ENCODE assay signal across 1 cellular context in the genomic region with DNA sequence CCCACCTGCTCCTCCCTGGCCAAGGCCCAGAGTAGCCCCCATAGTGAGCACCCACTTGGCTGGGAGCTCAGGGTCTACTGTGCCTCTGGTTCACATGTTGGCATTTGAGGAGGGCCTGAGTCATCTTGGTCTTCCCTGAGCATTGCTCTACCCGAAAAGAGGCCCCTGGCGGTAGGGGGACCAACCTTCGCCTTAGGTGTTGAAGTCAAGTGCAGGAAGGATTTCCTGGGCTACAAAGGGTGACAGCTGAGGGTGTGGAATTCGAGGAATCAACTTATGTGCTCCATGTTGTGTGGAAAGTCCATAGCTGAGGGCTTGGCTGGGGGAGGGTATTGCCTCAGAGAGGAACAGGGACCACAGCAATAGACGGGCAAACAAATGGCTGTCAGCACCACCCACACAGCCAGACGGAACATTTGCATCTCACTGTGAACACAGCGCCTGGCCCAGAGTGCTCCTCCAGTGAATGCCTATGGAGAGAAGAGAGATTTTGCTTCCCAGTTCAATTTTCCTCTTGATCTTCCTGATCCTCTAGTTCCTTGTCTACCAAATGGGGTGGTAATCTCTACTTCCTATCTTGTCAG.
A peak's percentile ranks its signal among the peaks of the same experiment; 100 is the strongest.
TF ChIP-seq lines count a peak whose summit lies in the region.

No MANE protein-coding gene starts in this region.

TF ChIP-seq in HepG2, 621 proteins besides CTCF, POLR2A, EP300 and RAD21 (continues in another document):
- TF ChIP-seq ZNF24 (IDR thresholded peaks at IDR 0.05), result no peak
- no peak for TF ChIP-seq ZFAT (CRISPR knock-in tag; conservative IDR thresholded peaks at IDR 0.05)
- TF ChIP-seq, protein P1, sequence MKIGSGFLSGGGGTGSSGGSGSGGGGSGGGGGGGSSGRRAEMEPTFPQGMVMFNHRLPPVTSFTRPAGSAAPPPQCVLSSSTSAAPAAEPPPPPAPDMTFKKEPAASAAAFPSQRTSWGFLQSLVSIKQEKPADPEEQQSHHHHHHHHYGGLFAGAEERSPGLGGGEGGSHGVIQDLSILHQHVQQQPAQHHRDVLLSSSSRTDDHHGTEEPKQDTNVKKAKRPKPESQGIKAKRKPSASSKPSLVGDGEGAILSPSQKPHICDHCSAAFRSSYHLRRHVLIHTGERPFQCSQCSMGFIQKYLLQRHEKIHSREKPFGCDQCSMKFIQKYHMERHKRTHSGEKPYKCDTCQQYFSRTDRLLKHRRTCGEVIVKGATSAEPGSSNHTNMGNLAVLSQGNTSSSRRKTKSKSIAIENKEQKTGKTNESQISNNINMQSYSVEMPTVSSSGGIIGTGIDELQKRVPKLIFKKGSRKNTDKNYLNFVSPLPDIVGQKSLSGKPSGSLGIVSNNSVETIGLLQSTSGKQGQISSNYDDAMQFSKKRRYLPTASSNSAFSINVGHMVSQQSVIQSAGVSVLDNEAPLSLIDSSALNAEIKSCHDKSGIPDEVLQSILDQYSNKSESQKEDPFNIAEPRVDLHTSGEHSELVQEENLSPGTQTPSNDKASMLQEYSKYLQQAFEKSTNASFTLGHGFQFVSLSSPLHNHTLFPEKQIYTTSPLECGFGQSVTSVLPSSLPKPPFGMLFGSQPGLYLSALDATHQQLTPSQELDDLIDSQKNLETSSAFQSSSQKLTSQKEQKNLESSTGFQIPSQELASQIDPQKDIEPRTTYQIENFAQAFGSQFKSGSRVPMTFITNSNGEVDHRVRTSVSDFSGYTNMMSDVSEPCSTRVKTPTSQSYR (CRISPR knock-in tag; IDR thresholded peaks at IDR 0.05; ENCODE audit: borderline replicate concordance), result 0 out of 2 replicates have a peak, but pooled peaks have one; percentile 26
- 0 out of 2 replicates have a peak, but pooled peaks have one; percentile 8 for TF ChIP-seq FOSL2 (CRISPR knock-in tag; IDR thresholded peaks at IDR 0.05)
- no peak for TF ChIP-seq CHCHD3 (CRISPR knock-in tag; IDR thresholded peaks at IDR 0.05)
- no peak for TF ChIP-seq NCOA2 (CRISPR knock-in tag; IDR thresholded peaks at IDR 0.05)
- no peak for TF ChIP-seq EED (CRISPR knock-in tag; IDR thresholded peaks at IDR 0.05)
- TF ChIP-seq SP2 (CRISPR knock-in tag; IDR thresholded peaks at IDR 0.05), result no peak
- no peak for TF ChIP-seq SP5 (CRISPR knock-in tag; IDR thresholded peaks at IDR 0.05; ENCODE audit: borderline replicate concordance, low read depth)
- TF ChIP-seq, protein P2, sequence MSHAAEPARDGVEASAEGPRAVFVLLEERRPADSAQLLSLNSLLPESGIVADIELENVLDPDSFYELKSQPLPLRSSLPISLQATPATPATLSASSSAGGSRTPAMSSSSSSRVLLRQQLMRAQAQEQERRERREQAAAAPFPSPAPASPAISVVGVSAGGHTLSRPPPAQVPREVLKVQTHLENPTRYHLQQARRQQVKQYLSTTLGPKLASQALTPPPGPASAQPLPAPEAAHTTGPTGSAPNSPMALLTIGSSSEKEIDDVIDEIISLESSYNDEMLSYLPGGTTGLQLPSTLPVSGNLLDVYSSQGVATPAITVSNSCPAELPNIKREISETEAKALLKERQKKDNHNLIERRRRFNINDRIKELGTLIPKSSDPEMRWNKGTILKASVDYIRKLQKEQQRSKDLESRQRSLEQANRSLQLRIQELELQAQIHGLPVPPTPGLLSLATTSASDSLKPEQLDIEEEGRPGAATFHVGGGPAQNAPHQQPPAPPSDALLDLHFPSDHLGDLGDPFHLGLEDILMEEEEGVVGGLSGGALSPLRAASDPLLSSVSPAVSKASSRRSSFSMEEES (CRISPR knock-in tag; IDR thresholded peaks at IDR 0.05), result no peak
- TF ChIP-seq ATF7 (IDR thresholded peaks at IDR 0.05), result no peak
- no peak for TF ChIP-seq ATF7 (CRISPR knock-in tag; IDR thresholded peaks at IDR 0.05)
- TF ChIP-seq TMF1 (CRISPR knock-in tag; IDR thresholded peaks at IDR 0.05; ENCODE audit: low read depth), result no peak
- no peak for TF ChIP-seq DMAP1 (CRISPR knock-in tag; IDR thresholded peaks at IDR 0.05)
- no peak for TF ChIP-seq MEIS2 (CRISPR knock-in tag; IDR thresholded peaks at IDR 0.05)
- TF ChIP-seq, protein P3, sequence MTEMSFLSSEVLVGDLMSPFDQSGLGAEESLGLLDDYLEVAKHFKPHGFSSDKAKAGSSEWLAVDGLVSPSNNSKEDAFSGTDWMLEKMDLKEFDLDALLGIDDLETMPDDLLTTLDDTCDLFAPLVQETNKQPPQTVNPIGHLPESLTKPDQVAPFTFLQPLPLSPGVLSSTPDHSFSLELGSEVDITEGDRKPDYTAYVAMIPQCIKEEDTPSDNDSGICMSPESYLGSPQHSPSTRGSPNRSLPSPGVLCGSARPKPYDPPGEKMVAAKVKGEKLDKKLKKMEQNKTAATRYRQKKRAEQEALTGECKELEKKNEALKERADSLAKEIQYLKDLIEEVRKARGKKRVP (CRISPR knock-in tag; IDR thresholded peaks at IDR 0.05), result no peak
- TF ChIP-seq MED1 (CRISPR knock-in tag; IDR thresholded peaks at IDR 0.05), result no peak
- TF ChIP-seq ZNF850 (CRISPR knock-in tag; conservative IDR thresholded peaks at IDR 0.05), result no peak
- no peak for TF ChIP-seq MED8 (CRISPR knock-in tag; IDR thresholded peaks at IDR 0.05; ENCODE audit: insufficient replicate concordance)
- no peak for TF ChIP-seq SMYD3 (CRISPR knock-in tag; IDR thresholded peaks at IDR 0.05)
- no peak for TF ChIP-seq ATM (IDR thresholded peaks at IDR 0.05; ENCODE audit: borderline replicate concordance)
- TF ChIP-seq LCORL (IDR thresholded peaks at IDR 0.05), result no peak
- TF ChIP-seq LCORL (CRISPR knock-in tag; IDR thresholded peaks at IDR 0.05), result no peak
- TF ChIP-seq SAFB2 (CRISPR knock-in tag; IDR thresholded peaks at IDR 0.05; ENCODE audit: borderline replicate concordance, low read depth), result no peak
- peak; percentile 32 for TF ChIP-seq TEAD3 (CRISPR knock-in tag; optimal IDR thresholded peaks at IDR 0.05; ENCODE audit: borderline replicate concordance)
- TF ChIP-seq ZMYM2 (CRISPR knock-in tag; IDR thresholded peaks at IDR 0.05), result no peak
- TF ChIP-seq ATF7-NPFF (CRISPR knock-in tag; IDR thresholded peaks at IDR 0.05; ENCODE audit: low read depth), result no peak
- no peak for TF ChIP-seq MAFG (CRISPR knock-in tag; IDR thresholded peaks at IDR 0.05)
- peak; percentile 86 for TF ChIP-seq BCL6 (CRISPR knock-in tag; IDR thresholded peaks at IDR 0.05)
- TF ChIP-seq PRDM10 (CRISPR knock-in tag; IDR thresholded peaks at IDR 0.05; ENCODE audit: low read depth), result no peak
- TF ChIP-seq KAT8 (CRISPR knock-in tag; IDR thresholded peaks at IDR 0.05), result no peak
- TF ChIP-seq NONO (IDR thresholded peaks at IDR 0.05), result no peak
- no peak for TF ChIP-seq NONO (CRISPR knock-in tag; conservative IDR thresholded peaks at IDR 0.05)
- no peak for TF ChIP-seq ZNF567 (CRISPR knock-in tag; IDR thresholded peaks at IDR 0.05; ENCODE audit: borderline replicate concordance)
- TF ChIP-seq U2AF2 (IDR thresholded peaks at IDR 0.05; ENCODE audit: low read depth, low read length), result no peak
- TF ChIP-seq ZNF768 (CRISPR knock-in tag; IDR thresholded peaks at IDR 0.05), result no peak
- TF ChIP-seq POLR2AphosphoS2 (IDR thresholded peaks at IDR 0.05; ENCODE audit: low read depth, low read length), result no peak
- TF ChIP-seq ZNF652 (CRISPR knock-in tag; IDR thresholded peaks at IDR 0.05; ENCODE audit: borderline replicate concordance, low read depth), result no peak
- no peak for TF ChIP-seq ZNF563 (CRISPR knock-in tag; IDR thresholded peaks at IDR 0.05)
- TF ChIP-seq, protein P4, sequence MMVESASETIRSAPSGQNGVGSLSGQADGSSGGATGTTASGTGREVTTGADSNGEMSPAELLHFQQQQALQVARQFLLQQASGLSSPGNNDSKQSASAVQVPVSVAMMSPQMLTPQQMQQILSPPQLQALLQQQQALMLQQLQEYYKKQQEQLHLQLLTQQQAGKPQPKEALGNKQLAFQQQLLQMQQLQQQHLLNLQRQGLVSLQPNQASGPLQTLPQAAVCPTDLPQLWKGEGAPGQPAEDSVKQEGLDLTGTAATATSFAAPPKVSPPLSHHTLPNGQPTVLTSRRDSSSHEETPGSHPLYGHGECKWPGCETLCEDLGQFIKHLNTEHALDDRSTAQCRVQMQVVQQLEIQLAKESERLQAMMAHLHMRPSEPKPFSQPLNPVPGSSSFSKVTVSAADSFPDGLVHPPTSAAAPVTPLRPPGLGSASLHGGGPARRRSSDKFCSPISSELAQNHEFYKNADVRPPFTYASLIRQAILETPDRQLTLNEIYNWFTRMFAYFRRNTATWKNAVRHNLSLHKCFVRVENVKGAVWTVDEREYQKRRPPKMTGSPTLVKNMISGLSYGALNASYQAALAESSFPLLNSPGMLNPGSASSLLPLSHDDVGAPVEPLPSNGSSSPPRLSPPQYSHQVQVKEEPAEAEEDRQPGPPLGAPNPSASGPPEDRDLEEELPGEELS (CRISPR knock-in tag; IDR thresholded peaks at IDR 0.05), result 0 out of 2 replicates have a peak, but pooled peaks have one; percentile 8
- no peak for TF ChIP-seq EZH2 (conservative IDR thresholded peaks at IDR 0.05; ENCODE audit: low read depth, low read length)
- no peak for TF ChIP-seq PAWR (CRISPR knock-in tag; IDR thresholded peaks at IDR 0.05; ENCODE audit: borderline replicate concordance)
- TF ChIP-seq ZFP41 (CRISPR knock-in tag; IDR thresholded peaks at IDR 0.05; ENCODE audit: borderline replicate concordance), result no peak
- peak; percentile 20; the same call in 1 of the 2 replicates for TF ChIP-seq SMC3 (IDR thresholded peaks at IDR 0.05; ENCODE audit: low read length)
- no peak for TF ChIP-seq SSRP1 (CRISPR knock-in tag; IDR thresholded peaks at IDR 0.05)
- TF ChIP-seq, protein P5, sequence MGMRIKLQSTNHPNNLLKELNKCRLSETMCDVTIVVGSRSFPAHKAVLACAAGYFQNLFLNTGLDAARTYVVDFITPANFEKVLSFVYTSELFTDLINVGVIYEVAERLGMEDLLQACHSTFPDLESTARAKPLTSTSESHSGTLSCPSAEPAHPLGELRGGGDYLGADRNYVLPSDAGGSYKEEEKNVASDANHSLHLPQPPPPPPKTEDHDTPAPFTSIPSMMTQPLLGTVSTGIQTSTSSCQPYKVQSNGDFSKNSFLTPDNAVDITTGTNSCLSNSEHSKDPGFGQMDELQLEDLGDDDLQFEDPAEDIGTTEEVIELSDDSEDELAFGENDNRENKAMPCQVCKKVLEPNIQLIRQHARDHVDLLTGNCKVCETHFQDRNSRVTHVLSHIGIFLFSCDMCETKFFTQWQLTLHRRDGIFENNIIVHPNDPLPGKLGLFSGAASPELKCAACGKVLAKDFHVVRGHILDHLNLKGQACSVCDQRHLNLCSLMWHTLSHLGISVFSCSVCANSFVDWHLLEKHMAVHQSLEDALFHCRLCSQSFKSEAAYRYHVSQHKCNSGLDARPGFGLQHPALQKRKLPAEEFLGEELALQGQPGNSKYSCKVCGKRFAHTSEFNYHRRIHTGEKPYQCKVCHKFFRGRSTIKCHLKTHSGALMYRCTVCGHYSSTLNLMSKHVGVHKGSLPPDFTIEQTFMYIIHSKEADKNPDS (CRISPR knock-in tag; IDR thresholded peaks at IDR 0.05), result no peak
- TF ChIP-seq NR0B2 (CRISPR knock-in tag; IDR thresholded peaks at IDR 0.05), result no peak
- no peak for TF ChIP-seq YEATS2 (CRISPR knock-in tag; IDR thresholded peaks at IDR 0.05; ENCODE audit: borderline replicate concordance)
- TF ChIP-seq NFE2 (CRISPR knock-in tag; IDR thresholded peaks at IDR 0.05), result no peak
- no peak for TF ChIP-seq SRSF1 (optimal IDR thresholded peaks at IDR 0.05; ENCODE audit: low read depth, low read length)
- TF ChIP-seq BCL3 (CRISPR knock-in tag; IDR thresholded peaks at IDR 0.05), result no peak
- TF ChIP-seq AKAP8 (CRISPR knock-in tag; IDR thresholded peaks at IDR 0.05), result no peak
